ENCODE assay signal across 27 cellular contexts in the genomic region with DNA sequence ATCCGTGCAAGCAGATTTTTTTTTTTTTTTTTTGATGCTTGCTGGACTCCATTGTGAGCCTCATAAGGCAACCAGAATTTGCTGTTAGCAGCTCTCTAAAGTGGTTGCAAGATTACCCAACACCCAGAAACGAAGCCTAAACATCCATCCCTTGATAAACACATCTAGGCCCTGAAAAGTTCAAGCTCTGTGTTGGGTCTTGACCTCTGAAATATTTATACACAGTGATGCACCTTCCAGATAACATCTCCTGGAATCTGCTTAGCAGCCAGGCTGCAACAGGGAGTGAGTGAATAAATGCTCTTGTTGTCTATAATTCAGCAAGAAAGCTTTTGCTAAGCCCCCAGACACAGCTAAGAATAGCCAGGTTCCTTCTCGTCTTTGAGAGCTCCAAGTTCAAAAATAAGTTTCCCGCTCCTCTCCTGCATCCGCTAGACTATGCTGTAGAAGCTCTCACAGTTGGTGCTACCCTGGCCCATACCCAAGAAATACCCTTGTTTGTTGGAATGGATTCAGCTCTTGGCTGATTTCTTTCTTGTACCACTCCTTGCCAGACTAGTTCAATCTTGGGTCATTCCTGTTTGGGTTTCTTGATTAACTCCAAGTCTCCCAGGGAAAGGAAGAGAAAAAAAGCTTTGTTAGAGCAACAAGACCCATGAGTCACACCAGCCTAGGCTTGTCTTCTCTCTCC.
DNase-seq lines count a peak whose midpoint lies in the region; ATAC-seq and TF ChIP-seq lines count a peak whose summit lies in the region.
"Had no signal": no experiment of that assay in that cellular context is flagged by ENCODE, and none has a peak within 500 bp of the region (broad histone marks: within the 10 kb centered on the region; RNA-seq: fewer than 3 reads in every experiment).

No MANE protein-coding gene starts in this region.

- no peaks in the 10 kb centered on the region for H3F3A ChIP-seq in smooth muscle cell (ENCODE audit: low read depth)

- H3K36me3 ChIP-seq in cardiac muscle cell = no peaks in the 10 kb centered on the region
- H3K36me3 ChIP-seq in mammary epithelial cell (ENCODE audit: insufficient read depth, low read length) = no peaks in the 10 kb centered on the region
- H3K36me3 ChIP-seq in smooth muscle cell (ENCODE audit: low read depth) = no peaks in the 10 kb centered on the region

- no TSS peak for BruUV-seq in mammary epithelial cell (replicated peaks; lab: Mats Ljungman, UMichigan)

- TF ChIP-seq CTCF in cardiac muscle cell (IDR thresholded peaks at IDR 0.05; ENCODE audit: low read depth, low read length) = no peak
- TF ChIP-seq CTCF in mammary epithelial cell (conservative IDR thresholded peaks at IDR 0.05 in 1 of 2, IDR thresholded peaks at IDR 0.05 in 1 of 2; ENCODE audit: extremely low read depth in 1 of 2, insufficient read depth in 1 of 2, low read depth in 1 of 2, low read length in 2 of 2) = no peak
- no peak for TF ChIP-seq CTCF in smooth muscle cell (IDR thresholded peaks at IDR 0.05; ENCODE audit: borderline replicate concordance, insufficient read depth, poor library complexity, severe bottlenecking)

- H2AFZ ChIP-seq in mammary epithelial cell (ENCODE audit: low read depth, low read length) = no peak overlapping the region
- no peak overlapping the region for H2AFZ ChIP-seq in smooth muscle cell (ENCODE audit: low read depth)
- H2AFZ ChIP-seq: parathyroid adenoma had no signal

- intact Hi-C loops in cardiac septum (cut with DNase I) = no loop called here
- intact Hi-C loops in mammary epithelial cell (cut with micrococcal nuclease) = no loop called here

- H3K27ac ChIP-seq in cardiac muscle cell = no peak overlapping the region
- H3K27ac ChIP-seq in mammary epithelial cell (ENCODE audit: insufficient read depth, low read depth, low read length) = no peak overlapping the region
- H3K27ac ChIP-seq in smooth muscle cell (ENCODE audit: low read depth) = no peak overlapping the region
- H3K27ac ChIP-seq: KMS-11, parathyroid adenoma had no signal

- no peaks in the 10 kb centered on the region for H4K20me1 ChIP-seq in mammary epithelial cell (ENCODE audit: insufficient read depth, low read length)
- no peaks in the 10 kb centered on the region for H4K20me1 ChIP-seq in smooth muscle cell (ENCODE audit: low read depth)

- DNase-seq in cardiac muscle cell (ENCODE audit: low read depth in 1 of 2, low spot score in 1 of 2) (peak; percentile 22 to 41), cardiac septum (ENCODE audit: low spot score) (no peak), mammary epithelial cell (peak; percentile 52), medulla oblongata (ENCODE audit: extremely low spot score) (peak; percentile 5), SHP77 (lab: John Stamatoyannopoulos, UW) (no peak), smooth muscle cell (lab: John Stamatoyannopoulos, UW; ENCODE audit: unreplicated experiment) (no peak)
- no peak for DNase-seq in stimulated activated naive CD8-positive, alpha-beta T cell treated with anti-CD3 and anti-CD28 coated beads, Interleukin-15, Interleukin-2, amounts not matched to agents 100 U/mL and 50 U/mL, for 24 hours
- DNase-seq: activated CD4-positive, alpha-beta T cell treated with anti-CD3 and anti-CD28 coated beads, Interleukin-2, amount 50 U/mL, for 1 hour; activated CD8-positive, alpha-beta memory T cell treated with anti-CD3 and anti-CD28 coated beads, Interleukin-2, amount 50 U/mL, for 4 hours; activated effector memory CD4-positive, alpha-beta T cell treated with Interleukin-2 at 50 U/mL for 16 hours; amniotic stem cell; C1 segment of cervical spinal cord; effector memory CD4-positive, alpha-beta T cell; GF-D8; hippocampal formation; kidney; naive thymus-derived CD8-positive, alpha-beta T cell; NCI-H1092 treated with DMSO at 0.1 percent for 48 hours; NCI-H2081 treated with DMSO at 0.1 percent for 48 hours; NCI-H524 treated with DMSO at 0.1 percent for 48 hours; SIG-M5; trophoblast cell had no signal

- no peak for ATAC-seq in stimulated activated naive CD8-positive, alpha-beta T cell treated with anti-CD3 and anti-CD28 coated beads, Interleukin-15, Interleukin-2, amounts not matched to agents 100 U/mL and 50 U/mL, for 24 hours
- no peak for ATAC-seq in HG02884 (IDR thresholded peaks at IDR 0.05; ENCODE audit: unreplicated experiment)
- ATAC-seq: GM12878; HCT116; naive thymus-derived CD8-positive, alpha-beta T cell had no signal

- H3K9ac ChIP-seq in mammary epithelial cell (ENCODE audit: insufficient read depth, low read length) (no peak overlapping the region), smooth muscle cell (ENCODE audit: low read depth) (no peak overlapping the region)
- H3K9ac ChIP-seq: KMS-11, parathyroid adenoma had no signal

- 20% methylated on average over 5 of the region's 5 CpGs for WGBS in mammary epithelial cell (ENCODE audit: low coverage, missing lambda C conversion rate)
- 70% methylated on average over 5 of the region's 5 CpGs for WGBS in smooth muscle cell (ENCODE audit: low lambda C conversion rate)

- no peaks in the 10 kb centered on the region for H3K79me2 ChIP-seq in mammary epithelial cell (ENCODE audit: insufficient read depth, low read length)
- no peaks in the 10 kb centered on the region for H3K79me2 ChIP-seq in smooth muscle cell (ENCODE audit: low read depth)
- H3K79me2 ChIP-seq: parathyroid adenoma had no signal

- in situ Hi-C loops in mammary epithelial cell (cut with MboI; ENCODE audit: low sequenced_read_pairs in 2 of 2) = no loop called here

- CTCF ChIA-PET in mammary epithelial cell (lab: Charles Lee; ENCODE audit: low non-redundant PET) = no interaction called here

- H3K4me1 ChIP-seq in cardiac muscle cell (ENCODE audit: low read depth) (peaks cover 10% of the 10 kb centered on the region), mammary epithelial cell (ENCODE audit: insufficient read depth, low read length) (peaks cover 8% of the 10 kb centered on the region), smooth muscle cell (ENCODE audit: low read depth) (no peaks in the 10 kb centered on the region)
- H3K4me1 ChIP-seq: parathyroid adenoma had no signal

- dilution Hi-C loops in mammary epithelial cell (cut with HindIII; ENCODE audit: low sequenced_read_pairs) = no loop called here

- H3K4me3 ChIP-seq in cardiac muscle cell = no peak overlapping the region
- H3K4me3 ChIP-seq in mammary epithelial cell (replicated peaks in 1 of 3; ENCODE audit: insufficient read depth in 1 of 3, low read depth in 2 of 3, low read length in 3 of 3) = no peak overlapping the region
- H3K4me3 ChIP-seq in smooth muscle cell = no peak overlapping the region
- H3K4me3 ChIP-seq: GM12878 had no signal

- no peaks in the 10 kb centered on the region for H3K9me3 ChIP-seq in cardiac muscle cell (ENCODE audit: low read depth)
- H3K9me3 ChIP-seq in mammary epithelial cell (replicated peaks; ENCODE audit: insufficient read depth, low read length) = no peaks in the 10 kb centered on the region
- H3K9me3 ChIP-seq in smooth muscle cell (replicated peaks; ENCODE audit: low read depth) = no peaks in the 10 kb centered on the region

- no peaks in the 10 kb centered on the region for H3K27me3 ChIP-seq in cardiac muscle cell
- no peaks in the 10 kb centered on the region for H3K27me3 ChIP-seq in mammary epithelial cell (ENCODE audit: insufficient read depth, low read length)
- no peaks in the 10 kb centered on the region for H3K27me3 ChIP-seq in smooth muscle cell (ENCODE audit: low read depth)

- H3K4me2 ChIP-seq in mammary epithelial cell (ENCODE audit: insufficient read depth, low read depth, low read length) (no peak overlapping the region), smooth muscle cell (no peak overlapping the region)
- H3K4me2 ChIP-seq: KMS-11 had no signal

Comparison
In these comparisons a context has a peak if more than half of its experiments do, and no peak if none do; other contexts are left out.
1. DNase-seq: peak in cardiac muscle cell (2 of 2), mammary epithelial cell (single experiment) and medulla oblongata (single experiment); none in cardiac septum (single experiment), SHP77 (0 of 2), stimulated activated naive CD8-positive, alpha-beta T cell treated with anti-CD3 and anti-CD28 coated beads, Interleukin-15, Interleukin-2, amounts not matched to agents 100 U/mL and 50 U/mL, for 24 hours (single experiment) and smooth muscle cell (single experiment).